In the genomic region with DNA sequence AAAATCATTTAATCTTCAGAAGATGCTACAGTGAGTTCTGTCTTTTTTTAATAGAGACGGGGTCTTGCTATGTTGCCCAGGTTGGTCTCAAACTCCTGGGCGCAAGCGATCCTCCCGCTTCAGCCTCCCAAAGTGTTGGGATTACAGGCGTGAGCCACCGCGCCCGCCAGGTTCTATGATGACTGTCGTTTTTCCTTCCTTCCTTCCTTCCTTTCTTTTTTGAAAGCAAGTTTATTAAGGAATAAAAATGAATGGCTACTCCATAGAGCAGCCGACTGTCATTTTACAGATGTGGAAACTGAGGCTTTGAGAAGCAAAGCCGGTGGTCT, we compare ENCODE assay signal across 9 cellular contexts. TPM values are rescaled to one million over a fixed set of nuclear protein-coding genes. Genes with fewer than 3 reads are reported as not detected.
DNase-seq lines count a peak whose midpoint lies in the region; ATAC-seq and TF ChIP-seq lines count a peak whose summit lies in the region.
"Had no signal": no experiment of that assay in that cellular context is flagged by ENCODE, and none has a peak within 500 bp of the region (broad histone marks: within the 10 kb centered on the region; RNA-seq: fewer than 3 reads in every experiment).

No MANE protein-coding gene starts in this region.

- intact Hi-C loops in esophagus squamous epithelium (cut with DNase I) (loop anchor here (10.0 kb wide), 1 partner anchor 127 kb away; the partner anchor contains the start of gene FAM174C), sigmoid colon (cut with DNase I) (loop anchor here (5.0 kb wide), 1 partner anchor 85 kb away; no protein-coding TSS in a partner anchor)

- H3K27me3 ChIP-seq in GM06990 (replicated peaks; ENCODE audit: control insufficient read depth, insufficient read depth, low read length) (no peaks in the 10 kb centered on the region), Peyer's patch (peaks cover 0 to 6% of the 10 kb centered on the region in 2 donors), esophagus squamous epithelium (peaks cover 0 to 5% (median 0%) of the 10 kb centered on the region in 4 donors), sigmoid colon (peaks cover 0 to 12% (median 5%) of the 10 kb centered on the region in 3 donors)

- ATAC-seq in GM19455 (IDR thresholded peaks at IDR 0.05; ENCODE audit: unreplicated experiment) = no peak
- ATAC-seq in HG03108 (IDR thresholded peaks at IDR 0.05; ENCODE audit: unreplicated experiment) = no peak
- ATAC-seq in HG02870 (IDR thresholded peaks at IDR 0.05; ENCODE audit: unreplicated experiment) = no peak
- ATAC-seq: esophagus mucosa had no signal

- TF ChIP-seq CTCF in GM06990 (IDR thresholded peaks at IDR 0.05; ENCODE audit: insufficient read depth, low read length, poor library complexity, severe bottlenecking) (no peak), Peyer's patch (IDR thresholded peaks at IDR 0.05) (no peak), esophagus squamous epithelium (IDR thresholded peaks at IDR 0.05) (peak in 1 of 6 experiments; percentile 4), sigmoid colon (IDR thresholded peaks at IDR 0.05) (no peak)

- H3K4me1 ChIP-seq in Peyer's patch (peaks cover 7 to 39% (median 13%) of the 10 kb centered on the region in 4 donors), esophagus squamous epithelium (peaks cover 30 to 63% (median 35%) of the 10 kb centered on the region in 3 donors), sigmoid colon (peaks cover 0 to 23% (median 21%) of the 10 kb centered on the region in 4 donors)

- H3K9me3 ChIP-seq in Peyer's patch (no peaks in the 10 kb centered on the region), esophagus squamous epithelium (no peaks in the 10 kb centered on the region), sigmoid colon (no peaks in the 10 kb centered on the region)

- 57 to 59% methylated on average over 9 to 11 of the region's 11 CpGs for WGBS in esophagus squamous epithelium, 2 donors
- 43 to 55% methylated on average over 11 of the region's 11 CpGs for WGBS in sigmoid colon, 2 donors

- H3K27ac ChIP-seq in Peyer's patch (peak overlapping the region in 1 of 4 donors; percentile 56), esophagus squamous epithelium (peak overlapping the region in 2 of 4 donors; percentile 32 to 61), sigmoid colon (peak overlapping the region in 1 of 4 donors; percentile 39)

- H3K36me3 ChIP-seq in GM06990 (ENCODE audit: control insufficient read depth, insufficient read depth, low read length) (peaks cover 3% of the 10 kb centered on the region; the same call in 1 of the 2 replicates), Peyer's patch (no peaks in the 10 kb centered on the region), esophagus squamous epithelium (no peaks in the 10 kb centered on the region), sigmoid colon (no peaks in the 10 kb centered on the region)

- TF ChIP-seq POLR2A in Peyer's patch (IDR thresholded peaks at IDR 0.05) (no peak), esophagus squamous epithelium (IDR thresholded peaks at IDR 0.05) (no peak), sigmoid colon (IDR thresholded peaks at IDR 0.05) (no peak)

- DNase-seq in GM06990 (ENCODE audit: extremely low read depth, insufficient read length) = no peak
- no peak for DNase-seq in Peyer's patch
- no peak for DNase-seq in esophagus squamous epithelium (lab: John Stamatoyannopoulos, UW)
- no peak for DNase-seq in sigmoid colon
- no peak for DNase-seq in NCI-H128 (lab: John Stamatoyannopoulos, UW; ENCODE audit: unreplicated experiment)

- TF ChIP-seq EP300 in sigmoid colon (IDR thresholded peaks at IDR 0.05) = no peak

- H3K4me3 ChIP-seq in GM06990 (replicated peaks; ENCODE audit: low read depth, low read length) = peak overlapping the region; percentile 71
- H3K4me3 ChIP-seq in Peyer's patch = peak overlapping the region in 3 of 4 donors; percentile 62 to 72 (median 69)
- H3K4me3 ChIP-seq in esophagus squamous epithelium = peak overlapping the region; percentile 46 to 83 (median 56)
- H3K4me3 ChIP-seq in sigmoid colon = peak overlapping the region in 3 of 4 donors; percentile 52 to 70 (median 56)

RNA-seq across cellular contexts. Expression of gene GAMT, which starts 0.5 kb away (rescaled TPM):
- 1 to 10 TPM in 2 of 4 donors, not detected in 2; 2.5 to 3.1 TPM for total RNA-seq in Peyer's patch
- total RNA-seq in esophagus squamous epithelium = 10 to 100 TPM in 3 of 4 donors, 1 to 10 TPM in 1; 2.4 to 40.0 (median 13.1) TPM
- 10 to 100 TPM in 3 of 4 donors, 1 to 10 TPM in 1; 7.8 to 16.6 (median 11.5) TPM for total RNA-seq in sigmoid colon
- polyA plus RNA-seq in sigmoid colon = 1 to 10 TPM; 1.8 to 6.0 (median 5.7) TPM

RNA-seq across cellular contexts. Expression of gene DAZAP1, which starts 5.5 kb away (rescaled TPM):
- total RNA-seq in Peyer's patch = 10 to 100 TPM; 37.5 to 90.9 (median 58.2) TPM
- 10 to 100 TPM; 60.2 to 76.0 (median 69.0) TPM for total RNA-seq in esophagus squamous epithelium
- 10 to 100 TPM; 28.2 to 54.4 (median 42.2) TPM for total RNA-seq in sigmoid colon
- polyA plus RNA-seq in sigmoid colon = 100 to 1,000 TPM in 1 of 3 donors, 10 to 100 TPM in 2; 51.1 to 132 (median 51.6) TPM

RNA-seq across cellular contexts. Expression of gene NDUFS7, which starts 18.1 kb away (rescaled TPM):
- total RNA-seq in Peyer's patch = 100 to 1,000 TPM in 3 of 4 donors, 10 to 100 TPM in 1; 99.9 to 165 (median 156) TPM
- 100 to 1,000 TPM; 124 to 191 (median 165) TPM for total RNA-seq in esophagus squamous epithelium
- 100 to 1,000 TPM in 3 of 4 donors, 10 to 100 TPM in 1; 99.4 to 156 (median 128) TPM for total RNA-seq in sigmoid colon
- 100 to 1,000 TPM; 182 to 262 (median 192) TPM for polyA plus RNA-seq in sigmoid colon

RNA-seq across cellular contexts. Expression of gene RPS15, which starts 36.3 kb away (rescaled TPM):
- total RNA-seq in Peyer's patch = 1,000 to 10,000 TPM; 1,044 to 1,915 (median 1,354) TPM
- 1,000 to 10,000 TPM; 2,502 to 3,774 (median 3,129) TPM for total RNA-seq in esophagus squamous epithelium
- 1,000 to 10,000 TPM; 3,601 to 5,641 (median 3,840) TPM for total RNA-seq in sigmoid colon
- 1,000 to 10,000 TPM; 2,516 to 4,453 (median 3,359) TPM for polyA plus RNA-seq in sigmoid colon

RNA-seq across cellular contexts. Expression of gene APC2, which starts 48.1 kb away (rescaled TPM):
- total RNA-seq in Peyer's patch (under 1 TPM in 3 of 4 donors, not detected in 1; 0.18 to 0.76 (median 0.27) TPM), esophagus squamous epithelium (under 1 TPM in 1 of 4 donors, not detected in 3; under 0.01 TPM), sigmoid colon (1 to 10 TPM in 2 of 4 donors, under 1 TPM in 2; under 0.01 to 2.0 (median 0.91) TPM)
- polyA plus RNA-seq in sigmoid colon = 1 to 10 TPM in 1 of 3 donors, not detected in 2; 1.2 TPM
